In genomic region chr18:72140007-72140406, GRCh38 we compare ENCODE assay signal across 8 cellular contexts.
"Had no signal": no experiment of that assay in that cellular context is flagged by ENCODE, and none has a peak within 500 bp of the region (broad histone marks: within the 10 kb centered on the region; RNA-seq: fewer than 3 reads in every experiment).

No MANE protein-coding gene starts in this region.

- H3K4me3 ChIP-seq: K562 had no signal

- FAIRE-seq: HepG2, HTR-8/SVneo, K562 had no signal

- H3K4me2 ChIP-seq: KMS-11 had no signal

- H3K27ac ChIP-seq: HL-60, KMS-11 had no signal

- DNase-seq: IMR-90, KBM-7, KG1 had no signal

- H3K9ac ChIP-seq: KMS-11 had no signal

- ATAC-seq: HepG2, K562 had no signal
